In the genomic region with DNA sequence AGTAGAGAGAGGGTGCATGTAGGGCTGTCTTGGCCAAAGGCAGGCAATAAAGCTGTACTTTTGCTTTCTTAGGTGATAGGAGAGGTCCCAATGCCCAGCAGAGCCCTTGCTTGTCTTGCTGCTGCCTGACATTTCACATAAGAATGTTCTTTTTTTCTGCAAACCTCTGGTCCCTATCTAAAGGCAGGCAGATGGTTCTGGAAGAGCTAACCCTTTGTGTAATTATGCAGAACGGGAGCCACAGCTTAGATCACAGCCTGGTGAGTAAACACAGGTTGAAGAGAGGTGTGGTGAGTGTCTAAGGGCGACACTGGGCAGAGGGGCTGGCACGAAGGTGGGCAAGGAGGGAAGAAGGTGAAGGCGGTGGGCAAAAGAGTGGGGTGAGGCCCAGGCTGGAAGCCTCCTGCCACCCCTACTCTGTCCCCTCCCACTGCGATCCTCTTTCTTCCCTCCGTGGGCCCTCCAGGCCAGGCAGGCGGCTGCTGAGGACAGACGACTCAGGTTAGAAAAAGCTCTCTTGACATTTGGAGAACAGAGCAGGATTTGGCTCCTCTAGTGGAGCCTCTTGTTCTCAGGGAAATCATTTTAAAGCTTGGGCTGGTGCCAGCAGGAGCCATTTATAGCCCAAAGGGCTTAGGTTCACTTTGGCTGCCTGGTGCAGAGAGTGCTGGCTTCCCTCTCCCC, we compare ENCODE assay signal across 11 cellular contexts. TPM values are rescaled to one million over a fixed set of nuclear protein-coding genes. Genes with fewer than 3 reads are reported as not detected.
DNase-seq lines count a peak whose midpoint lies in the region; ATAC-seq and TF ChIP-seq lines count a peak whose summit lies in the region.
"Had no signal": no experiment of that assay in that cellular context is flagged by ENCODE, and none has a peak within 500 bp of the region (broad histone marks: within the 10 kb centered on the region; RNA-seq: fewer than 3 reads in every experiment).

No MANE protein-coding gene starts in this region.

- no peaks in the 10 kb centered on the region for H3K9me3 ChIP-seq in GM23248 (ENCODE audit: low read depth)
- H3K9me3 ChIP-seq in ovary = no peaks in the 10 kb centered on the region
- H3K9me3 ChIP-seq in BE2C = no peaks in the 10 kb centered on the region

- H3K27ac ChIP-seq in GM23248 = no peak overlapping the region
- H3K27ac ChIP-seq in ovary = no peak overlapping the region

- 35 to 40% methylated on average over 8 of the region's 8 CpGs for WGBS in GM23248 (ENCODE audit: low coverage in 1 of 2, low lambda C conversion rate in 2 of 2, missing lambda C conversion rate in 2 of 2), 2 experiments
- WGBS in ovary, 3 donors = 42 to 59% (median 58%) methylated on average over 8 of the region's 8 CpGs

- ATAC-seq in left lobe of liver = no peak

- no peak for TF ChIP-seq EP300 in ovary (IDR thresholded peaks at IDR 0.05)

- no peak overlapping the region for H3K4me2 ChIP-seq in GM23248 (ENCODE audit: unreplicated experiment)

- no peaks in the 10 kb centered on the region for H3K36me3 ChIP-seq in GM23248 (ENCODE audit: low read depth)
- no peaks in the 10 kb centered on the region for H3K36me3 ChIP-seq in ovary
- H3K36me3 ChIP-seq in BE2C = no peaks in the 10 kb centered on the region

- intact Hi-C loops in ovary (cut with DNase I) = no loop called here

- peak; percentile 29 for DNase-seq in GM23248
- peak; percentile 26 for DNase-seq in NCI-H2227 treated with DMSO at 0.1 percent for 48 hours (lab: John Stamatoyannopoulos, UW)
- peak; percentile 51 for DNase-seq in ecto neural progenitor cell (ENCODE audit: low spot score)
- peak; percentile 52 to 79 (median 72) for DNase-seq in ovary
- no peak for DNase-seq in stimulated activated CD4-positive, alpha-beta T cell treated with anti-CD3 and anti-CD28 coated beads, Interleukin-2, amount 100 ng/mL, for 48 hours
- DNase-seq in left lobe of liver (ENCODE audit: low spot score) = no peak
- DNase-seq in AG20443 (ENCODE audit: low spot score) = no peak
- no peak for DNase-seq in BE2C
- DNase-seq: Calu3 had no signal

- H3K4me3 ChIP-seq in GM23248 = no peak overlapping the region
- no peak overlapping the region for H3K4me3 ChIP-seq in ovary
- H3K4me3 ChIP-seq in BE2C (ENCODE audit: low read depth, low read length) = no peak overlapping the region

- in situ Hi-C loops in GM23248 (cut with MboI) = no loop called here

- TF ChIP-seq POLR2A in ovary (IDR thresholded peaks at IDR 0.05) = no peak

- no peaks in the 10 kb centered on the region for H3K79me2 ChIP-seq in GM23248 (ENCODE audit: insufficient read depth)

- TF ChIP-seq CTCF in ovary (IDR thresholded peaks at IDR 0.05) (no peak), BE2C (IDR thresholded peaks at IDR 0.05; ENCODE audit: low read depth, low read length) (no peak)

- H3K9ac ChIP-seq in GM23248 = no peak overlapping the region

- H2AFZ ChIP-seq in GM23248 = no peak overlapping the region

- peaks cover 9% of the 10 kb centered on the region for H3K27me3 ChIP-seq in GM23248 (replicated peaks; ENCODE audit: insufficient read depth)
- no peaks in the 10 kb centered on the region for H3K27me3 ChIP-seq in ovary
- H3K27me3 ChIP-seq in BE2C = peaks cover 15% of the 10 kb centered on the region; the same call in 1 of the 2 replicates

- no peaks in the 10 kb centered on the region for H4K20me1 ChIP-seq in GM23248 (ENCODE audit: insufficient read depth)

- H3K4me1 ChIP-seq in GM23248 (ENCODE audit: insufficient read depth) (no peaks in the 10 kb centered on the region), ovary (ENCODE audit: insufficient read depth) (peaks cover 3% of the 10 kb centered on the region), BE2C (no peaks in the 10 kb centered on the region)

- H3K9me2 ChIP-seq in GM23248 (ENCODE audit: insufficient read depth) = no peaks in the 10 kb centered on the region

- no peaks in the 10 kb centered on the region for H3F3A ChIP-seq in GM23248 (ENCODE audit: insufficient read depth)

RNA-seq across cellular contexts. Expression of a gene that starts 42.8 kb away (rescaled TPM):
- not detected in 2 replicates for total RNA-seq in GM23248 (2014; rRNA removed; shearing (Covaris generic))
- polyA plus RNA-seq in GM23248 (2016; fragmentation: Nextera tagmentation; extraction: Ambion mirVana) (not detected in 2 replicates), ovary (under 1 TPM in 1 of 2 donors, not detected in 1; 0.05 TPM)
- total RNA-seq in ovary (under 1 TPM in 2 of 7 donors, not detected in 5; 0.12 to 0.18 TPM), left lobe of liver (not detected)
- 0.08 TPM for polyA plus RNA-seq in BE2C (2012; ENCODE audit: insufficient read depth, insufficient read length, low read depth)
- total RNA-seq: Calu3, lung microvascular endothelial cell, OCI-LY7 had no signal

Comparison
In these comparisons a context has a peak if more than half of its experiments do, and no peak if none do; other contexts are left out.
1. DNase-seq: peak in GM23248 (single experiment), NCI-H2227 treated with DMSO at 0.1 percent for 48 hours (single experiment), ecto neural progenitor cell (single experiment) and ovary (5 of 5); none in stimulated activated CD4-positive, alpha-beta T cell treated with anti-CD3 and anti-CD28 coated beads, Interleukin-2, amount 100 ng/mL, for 48 hours (0 of 2), left lobe of liver (single experiment), AG20443 (single experiment) and BE2C (single experiment).